In genomic region chr16:58034128-58034685, GRCh38 we compare ENCODE assay signal across 15 cellular contexts.
"Had no signal": no experiment of that assay in that cellular context is flagged by ENCODE, and none has a peak within 500 bp of the region (broad histone marks: within the 10 kb centered on the region; RNA-seq: fewer than 3 reads in every experiment).

No MANE protein-coding gene starts in this region.

- H3K9me3 ChIP-seq: esophagus squamous epithelium, tibial artery, uterus had no signal

- H3K4me1 ChIP-seq: tibial artery, uterus had no signal

- ATAC-seq: activated CD8-positive, alpha-beta T cell treated with anti-CD3 and anti-CD28 coated beads, Interleukin-2, amount 10 ng/mL, durations not matched to agents 7 days and 5 days; activated T-cell treated with anti-CD3 and anti-CD28 coated beads, Interleukin-2, amount 50 U/mL, for 72 hours; stimulated activated naive B cell treated with anti-CD40 and anti-IgM and Interleukin-4, amounts not matched to agents 10 μg/mL and 1 μg/mL and 100 μg/mL, for 72 hours had no signal

- H3K36me3 ChIP-seq: neural progenitor cell, uterus had no signal

- H3K27me3 ChIP-seq: esophagus squamous epithelium, neural progenitor cell, uterus had no signal

- H3K27ac ChIP-seq: esophagus squamous epithelium, neural progenitor cell, tibial artery, uterus had no signal

- H3K4me3 ChIP-seq: esophagus squamous epithelium, neural progenitor cell, tibial artery, uterus had no signal

- DNase-seq: activated B cell treated with CpG ODN at 0.5 μM for 24 hours; activated CD4-positive, alpha-beta T cell treated with anti-CD3 and anti-CD28 coated beads for 48 hours; activated CD8-positive, alpha-beta memory T cell treated with anti-CD3 and anti-CD28 coated beads, Interleukin-2, amount 50 U/mL, for 4 hours; activated CD8-positive, alpha-beta T cell treated with anti-CD3 and anti-CD28 coated beads, Interleukin-2, amount 10 ng/mL, durations not matched to agents 7 days and 5 days; activated gamma-delta T cell treated with Interleukin-2 at 50 U/mL for 16 hours; activated T-cell treated with anti-CD3 and anti-CD28 coated beads, Interleukin-2, amount 50 U/mL, for 72 hours; amniotic stem cell; cortex of kidney; effector CD4-positive, alpha-beta T cell; esophagus squamous epithelium; immature natural killer cell; stimulated activated naive B cell treated with anti-CD40 and anti-IgM and Interleukin-4, amounts not matched to agents 10 μg/mL and 1 μg/mL and 100 μg/mL, for 72 hours; tibial artery; uterus had no signal

- H2AFZ ChIP-seq: neural progenitor cell had no signal

- H3K4me2 ChIP-seq: neural progenitor cell had no signal

- H3K9ac ChIP-seq: neural progenitor cell had no signal
